ENCODE assay signal across 10 cellular contexts in genomic region chr5:32245742-32246141, GRCh38.
"Had no signal": no experiment of that assay in that cellular context is flagged by ENCODE, and none has a peak within 500 bp of the region (broad histone marks: within the 10 kb centered on the region; RNA-seq: fewer than 3 reads in every experiment).

No MANE protein-coding gene starts in this region.

- H3K27ac Mint-ChIP-seq: GM23338, H9, HFFc6 had no signal

- H3K4me1 ChIP-seq: HAP-1 had no signal

- ATAC-seq: GM23338, HCT116 had no signal

- H3K4me2 ChIP-seq: GM23338 had no signal

- H3K4me1 Mint-ChIP-seq: GM23338 had no signal

- H3K9me3 ChIP-seq: HAP-1 had no signal

- H3K4me3 ChIP-seq: GM23248, GM23338, HAP-1 had no signal

- H3K9ac ChIP-seq: GM23248 had no signal

- DNase-seq: GM23248, GOT3, H9, HCEC 1CT, HFFc6 had no signal

- H3K27ac ChIP-seq: GM23248 had no signal

- FAIRE-seq: H1, H54 had no signal

- H3K4me3 Mint-ChIP-seq: GM23338, H9, HFFc6 had no signal

- H2AFZ ChIP-seq: GM23248, GM23338 had no signal

- H3K9me3 Mint-ChIP-seq: GM23338, H9, HFFc6 had no signal
